8 cellular contexts compared by ENCODE assay signal in the genomic region with DNA sequence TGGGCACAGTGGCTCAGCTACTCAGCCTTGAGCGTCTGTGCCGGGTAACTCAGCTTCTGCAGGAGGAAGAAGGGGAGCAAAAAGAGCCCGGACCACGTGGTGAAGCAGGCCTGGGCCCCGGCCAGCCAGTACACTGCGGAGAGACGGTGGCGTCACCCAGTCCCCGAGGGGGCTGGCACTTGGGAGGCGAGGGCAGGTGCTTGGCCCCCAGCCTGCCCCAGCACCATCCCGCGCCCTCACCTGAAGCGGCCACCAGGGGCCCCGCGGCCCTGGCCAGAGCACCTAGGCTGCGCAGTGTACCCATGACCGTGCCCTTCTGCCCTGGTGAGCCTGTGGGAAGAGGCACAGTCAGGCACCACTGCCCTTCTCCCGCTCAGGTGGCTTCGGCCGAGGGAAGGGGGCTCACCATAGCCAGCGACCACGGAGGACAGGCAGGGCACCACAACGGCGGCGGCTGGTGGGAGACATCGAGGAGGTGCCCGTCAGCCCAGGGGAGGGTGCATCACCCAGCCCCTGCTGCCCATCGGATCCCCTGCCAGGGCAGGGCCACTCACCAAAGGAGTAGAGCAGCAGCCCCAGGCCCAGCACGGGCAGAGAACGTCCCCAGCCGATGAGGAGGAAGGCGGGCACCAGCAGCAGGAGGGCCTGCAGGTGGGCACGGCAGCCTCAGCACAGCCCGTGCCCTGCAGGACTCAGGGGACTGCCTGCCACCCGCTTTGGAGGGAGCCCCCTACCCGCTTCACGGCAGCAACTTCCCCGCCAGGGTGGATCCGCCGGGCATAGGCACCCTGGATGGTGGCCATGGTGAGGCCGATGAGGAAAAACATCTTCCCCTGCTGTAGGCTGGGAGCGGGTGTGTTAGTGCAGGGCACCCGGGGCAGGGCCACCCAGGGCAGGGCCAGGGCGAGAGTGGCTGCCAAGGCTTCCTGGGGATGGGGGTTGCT. TPM values are rescaled to one million over a fixed set of nuclear protein-coding genes. Genes with fewer than 3 reads are reported as not detected.
DNase-seq lines count a peak whose midpoint lies in the region; ATAC-seq and TF ChIP-seq lines count a peak whose summit lies in the region.

No MANE protein-coding gene starts in this region.

- peaks cover 47% of the 10 kb centered on the region for H3K4me1 ChIP-seq in body of pancreas

- H3K9me3 ChIP-seq in body of pancreas = no peaks in the 10 kb centered on the region

- H3K4me3 ChIP-seq in AG09309 (ENCODE audit: control insufficient read depth, low read depth, low read length) (no peak overlapping the region), body of pancreas (no peak overlapping the region)

- 59 to 82% methylated on average over 5 to 33 of the region's 44 CpGs for WGBS in body of pancreas, 2 donors

- no peak for DNase-seq in AG09309 (ENCODE audit: low read depth)
- peak; percentile 78 to 90 (median 88) for DNase-seq in body of pancreas
- peak; percentile 47 for DNase-seq in mucosa of gallbladder (ENCODE audit: low spot score)
- DNase-seq in NOMO-1 treated with DMSO at 0.1 percent for 48 hours (lab: John Stamatoyannopoulos, UW; ENCODE audit: unreplicated experiment) = no peak
- DNase-seq in activated gamma-delta T cell treated with Interleukin-2 at 50 U/mL for 16 hours = no peak
- DNase-seq in SIG-M5 (lab: John Stamatoyannopoulos, UW) = no peak

- ATAC-seq in HG02840 (IDR thresholded peaks at IDR 0.05; ENCODE audit: low FRiP score, unreplicated experiment) (peak; percentile 0), body of pancreas (peak; percentile 59), HG03378 (IDR thresholded peaks at IDR 0.05; ENCODE audit: unreplicated experiment) (no peak)

- intact Hi-C loops in body of pancreas (cut with DNase I) = no loop called here

- TF ChIP-seq POLR2A in body of pancreas (IDR thresholded peaks at IDR 0.05) = peak in 1 of 3 donors; percentile 47

- H3K27me3 ChIP-seq in body of pancreas = no peaks in the 10 kb centered on the region

- TF ChIP-seq CTCF in AG09309 (IDR thresholded peaks at IDR 0.05; ENCODE audit: control insufficient read depth, insufficient read depth, low read depth, low read length, missing control alignments) (peak; percentile 24), body of pancreas (IDR thresholded peaks at IDR 0.05) (peak in 6 of 7 experiments; percentile 8 to 67 (median 42))

- peaks cover 0 to 10% of the 10 kb centered on the region in 2 donors for H3K36me3 ChIP-seq in body of pancreas (replicated peaks in 1 of 2; ENCODE audit: insufficient read depth in 1 of 2, low read depth in 2 of 2)

- peak overlapping the region; percentile 77 to 92 (median 78) for H3K27ac ChIP-seq in body of pancreas

RNA-seq across cellular contexts. Expression of a gene that starts 32.1 kb away (rescaled TPM):
- total RNA-seq in body of pancreas (10 to 100 TPM; 20.0 to 20.1 TPM), mucosa of gallbladder (17.6 TPM)

RNA-seq across cellular contexts. Expression of a gene that starts 32.3 kb away (rescaled TPM):
- 10 to 100 TPM in 1 of 2 donors, 1 to 10 TPM in 1; 6.5 to 14.5 TPM for total RNA-seq in body of pancreas
- 7.3 TPM for total RNA-seq in mucosa of gallbladder

Comparison
In these comparisons a context has a peak if more than half of its experiments do, and no peak if none do; other contexts are left out.
1. DNase-seq: peak in body of pancreas (4 of 4) and mucosa of gallbladder (single experiment); none in AG09309 (single experiment), NOMO-1 treated with DMSO at 0.1 percent for 48 hours (single experiment), activated gamma-delta T cell treated with Interleukin-2 at 50 U/mL for 16 hours (single experiment) and SIG-M5 (single experiment).